In the genomic region with DNA sequence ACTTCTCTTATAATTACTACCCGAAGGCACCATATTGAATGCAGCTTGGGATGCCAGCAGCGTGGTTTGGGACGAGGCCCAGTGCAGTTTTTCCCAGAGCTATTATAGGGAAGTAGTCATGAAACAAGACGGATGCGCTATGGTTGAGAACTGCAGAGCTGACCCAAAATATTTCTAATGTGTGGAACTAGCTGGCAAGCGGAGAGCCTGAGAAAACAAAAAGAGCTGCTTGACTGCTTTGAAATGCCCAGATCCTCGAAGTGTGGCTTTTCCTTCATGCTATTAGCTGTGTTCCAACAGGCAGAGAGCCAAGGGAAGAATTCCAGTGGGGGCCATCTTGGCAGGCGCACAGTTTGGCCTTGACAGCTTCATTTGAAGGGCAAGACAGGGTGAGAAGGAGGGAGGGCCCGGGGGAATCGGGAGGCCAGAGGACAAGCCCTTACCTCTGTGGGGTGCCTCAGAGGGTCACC, we compare ENCODE assay signal across 12 cellular contexts.
DNase-seq lines count a peak whose midpoint lies in the region; ATAC-seq and TF ChIP-seq lines count a peak whose summit lies in the region.
"Had no signal": no experiment of that assay in that cellular context is flagged by ENCODE, and none has a peak within 500 bp of the region (broad histone marks: within the 10 kb centered on the region; RNA-seq: fewer than 3 reads in every experiment).

No MANE protein-coding gene starts in this region.

- H3K27ac Mint-ChIP-seq in activated naive CD8-positive, alpha-beta T cell treated with anti-CD3 and anti-CD28 coated beads for 36 hours: no peak overlapping the region
- H3K27ac Mint-ChIP-seq in activated naive CD8-positive, alpha-beta T cell treated with anti-CD3 and anti-CD28 coated beads, Interleukin-2, amount 50 U/mL, for 24 hours: no peak overlapping the region
- H3K27ac Mint-ChIP-seq: CD8-positive, alpha-beta T cell had no signal

- H3K4me3 ChIP-seq in astrocyte of the spinal cord (ENCODE audit: low read depth, low read length) (no peak overlapping the region), prostate gland (no peak overlapping the region)
- H3K4me3 ChIP-seq: skin epidermis had no signal

- H3K4me1 Mint-ChIP-seq in activated naive CD8-positive, alpha-beta T cell treated with anti-CD3 and anti-CD28 coated beads for 36 hours: no peaks in the 10 kb centered on the region
- H3K4me1 Mint-ChIP-seq in activated naive CD8-positive, alpha-beta T cell treated with anti-CD3 and anti-CD28 coated beads, Interleukin-2, amount 50 U/mL, for 24 hours: no peaks in the 10 kb centered on the region

- H3K36me3 Mint-ChIP-seq in activated naive CD8-positive, alpha-beta T cell treated with anti-CD3 and anti-CD28 coated beads for 36 hours: no peaks in the 10 kb centered on the region
- H3K36me3 Mint-ChIP-seq in activated naive CD8-positive, alpha-beta T cell treated with anti-CD3 and anti-CD28 coated beads, Interleukin-2, amount 50 U/mL, for 24 hours (ENCODE audit: low read depth): no peaks in the 10 kb centered on the region
- H3K36me3 Mint-ChIP-seq: CD8-positive, alpha-beta T cell had no signal

- H3K9me3 Mint-ChIP-seq in activated naive CD8-positive, alpha-beta T cell treated with anti-CD3 and anti-CD28 coated beads for 36 hours: no peaks in the 10 kb centered on the region
- H3K9me3 Mint-ChIP-seq in activated naive CD8-positive, alpha-beta T cell treated with anti-CD3 and anti-CD28 coated beads, Interleukin-2, amount 50 U/mL, for 24 hours: no peaks in the 10 kb centered on the region
- H3K9me3 Mint-ChIP-seq: CD8-positive, alpha-beta T cell had no signal

- ATAC-seq in left cardiac atrium (peak; percentile 74 to 87), GM21723 (IDR thresholded peaks at IDR 0.05; ENCODE audit: unreplicated experiment) (no peak)
- no peak for ATAC-seq in activated naive CD8-positive, alpha-beta T cell treated with anti-CD3 and anti-CD28 coated beads, Interleukin-2, amount 50 U/mL, for 24 hours
- ATAC-seq: CD8-positive, alpha-beta T cell had no signal

- H3K27me3 Mint-ChIP-seq in activated naive CD8-positive, alpha-beta T cell treated with anti-CD3 and anti-CD28 coated beads for 36 hours: no peaks in the 10 kb centered on the region
- peaks cover 2% of the 10 kb centered on the region for H3K27me3 Mint-ChIP-seq in activated naive CD8-positive, alpha-beta T cell treated with anti-CD3 and anti-CD28 coated beads, Interleukin-2, amount 50 U/mL, for 24 hours

- no peaks in the 10 kb centered on the region for H3K27me3 ChIP-seq in prostate gland (replicated peaks; ENCODE audit: insufficient read depth)

- no peaks in the 10 kb centered on the region for H3K36me3 ChIP-seq in prostate gland

- TF ChIP-seq POLR2A in prostate gland (IDR thresholded peaks at IDR 0.05): no peak

- peak overlapping the region in 1 of 2 donors; percentile 29 for H3K27ac ChIP-seq in prostate gland

- DNase-seq in C1 segment of cervical spinal cord (lab: John Stamatoyannopoulos, UW) (peak in 11 of 14 donors; percentile 3 to 70 (median 25)), astrocyte of the spinal cord (ENCODE audit: low read depth, low spot score) (peak; percentile 96), left cardiac atrium (peak; percentile 30), prostate gland (ENCODE audit: low spot score) (peak; percentile 33), RPMI8226 (no peak)
- no peak for DNase-seq in activated naive CD8-positive, alpha-beta T cell treated with anti-CD3 and anti-CD28 coated beads for 36 hours
- no peak for DNase-seq in activated naive CD8-positive, alpha-beta T cell treated with anti-CD3 and anti-CD28 coated beads, Interleukin-2, amount 50 U/mL, for 24 hours
- DNase-seq: CD8-positive, alpha-beta T cell; NCI-H526; T-helper 1 cell had no signal

- TF ChIP-seq CTCF in astrocyte of the spinal cord (IDR thresholded peaks at IDR 0.05; ENCODE audit: low read depth, low read length): no peak
- no peak for TF ChIP-seq CTCF in prostate gland (IDR thresholded peaks at IDR 0.05)

- no peak overlapping the region for H3K4me3 Mint-ChIP-seq in activated naive CD8-positive, alpha-beta T cell treated with anti-CD3 and anti-CD28 coated beads for 36 hours
- no peak overlapping the region for H3K4me3 Mint-ChIP-seq in activated naive CD8-positive, alpha-beta T cell treated with anti-CD3 and anti-CD28 coated beads, Interleukin-2, amount 50 U/mL, for 24 hours
- H3K4me3 Mint-ChIP-seq: CD8-positive, alpha-beta T cell had no signal

- H3K4me1 ChIP-seq in prostate gland (replicated peaks): no peaks in the 10 kb centered on the region

- intact Hi-C loops in left cardiac atrium (cut with DNase I): loop anchor here in 1 of 2 donors (10.0 kb wide), 1 partner anchor 143 kb away; no protein-coding TSS in a partner anchor
- intact Hi-C loops in prostate gland (cut with DNase I): no loop called here

- in situ Hi-C loops in astrocyte of the spinal cord (cut with HindIII; ENCODE audit: low sequenced_read_pairs): no loop called here

- 24% methylated on average over 10 of the region's 10 CpGs for WGBS in prostate gland

- no peaks in the 10 kb centered on the region for H3K9me3 ChIP-seq in prostate gland

Comparison
In these comparisons a context has a peak if more than half of its experiments do, and no peak if none do; other contexts are left out.
1. DNase-seq: peak in C1 segment of cervical spinal cord (11 of 14), astrocyte of the spinal cord (single experiment), left cardiac atrium (single experiment) and prostate gland (single experiment); none in activated naive CD8-positive, alpha-beta T cell treated with anti-CD3 and anti-CD28 coated beads for 36 hours (single experiment), activated naive CD8-positive, alpha-beta T cell treated with anti-CD3 and anti-CD28 coated beads, Interleukin-2, amount 50 U/mL, for 24 hours (single experiment) and RPMI8226 (single experiment).
2. ATAC-seq: peak in left cardiac atrium (2 of 2); none in activated naive CD8-positive, alpha-beta T cell treated with anti-CD3 and anti-CD28 coated beads, Interleukin-2, amount 50 U/mL, for 24 hours (single experiment) and GM21723 (single experiment).